Comparison of ENCODE assay signal across 15 cellular contexts in genomic region chr1:107702946-107703571, GRCh38.
"Had no signal": no experiment of that assay in that cellular context is flagged by ENCODE, and none has a peak within 500 bp of the region (broad histone marks: within the 10 kb centered on the region; RNA-seq: fewer than 3 reads in every experiment).

No MANE protein-coding gene starts in this region.

- H3K27me3 ChIP-seq: gastrocnemius medialis, heart right ventricle, sigmoid colon, stomach had no signal

- H3K4me1 ChIP-seq: gastrocnemius medialis, heart right ventricle, left ventricle myocardium inferior, stomach had no signal

- H3K9me3 ChIP-seq: gastrocnemius medialis, heart right ventricle, left ventricle myocardium inferior, sigmoid colon, stomach had no signal

- H3K4me3 ChIP-seq: gastrocnemius medialis, heart right ventricle, left ventricle myocardium inferior, sigmoid colon, stomach had no signal

- DNase-seq: activated CD4-positive, alpha-beta T cell treated with anti-CD3 and anti-CD28 coated beads, Interleukin-2, amount 50 U/mL, for 4 hours; activated CD4-positive, CD25-positive, alpha-beta regulatory T cell treated with anti-CD3 and anti-CD28 coated beads, Interleukin-2, amount 50 U/mL, for 72 hours; activated CD8-positive, alpha-beta memory T cell treated with anti-CD3 and anti-CD28 coated beads, Interleukin-2, amount 10 ng/mL, durations not matched to agents 7 days and 5 days; activated effector memory CD4-positive, alpha-beta T cell treated with anti-CD3 and anti-CD28 coated beads, Interleukin-2, amount 50 U/mL, for 16 hours; activated T-cell treated with anti-CD3 and anti-CD28 coated beads, Interleukin-2, amount 50 U/mL, for 4 hours; amygdala; gastrocnemius medialis; heart right ventricle; left ventricle myocardium inferior; mesenchymal stem cell; occipital lobe; sigmoid colon; stimulated activated CD4-positive, alpha-beta T cell treated with anti-CD3 and anti-CD28 coated beads, Interleukin-4, amount 100 ng/mL, for 1 hour; stimulated activated CD8-positive, alpha-beta memory T cell treated with anti-CD3 and anti-CD28 coated beads, Interleukin-4, amount 100 ng/mL, for 48 hours; stomach had no signal

- H3K27ac ChIP-seq: gastrocnemius medialis, heart right ventricle, left ventricle myocardium inferior, sigmoid colon, stomach had no signal

- H3K36me3 ChIP-seq: gastrocnemius medialis, left ventricle myocardium inferior, sigmoid colon, stomach had no signal
